Comparison of ENCODE assay signal across 27 cellular contexts in genomic region chr7:6487184-6487545, GRCh38.
"Had no signal": no experiment of that assay in that cellular context is flagged by ENCODE, and none has a peak within 500 bp of the region (broad histone marks: within the 10 kb centered on the region; RNA-seq: fewer than 3 reads in every experiment).

No MANE protein-coding gene starts in this region.

- H3K9me3 ChIP-seq: pancreas, right lobe of liver, suprapubic skin, testis, upper lobe of left lung, uterus had no signal

- H3K4me3 Mint-ChIP-seq: nephron progenitor cell; stimulated activated memory B cell treated with anti-CD40 and anti-IgM and Interleukin-4, amounts not matched to agents 10 μg/mL and 1 μg/mL and 100 μg/mL, for 72 hours; stimulated activated naive CD8-positive, alpha-beta T cell treated with anti-CD3 and anti-CD28 coated beads, Interleukin-15, amount 100 ng/mL, for 72 hours had no signal

- H3K27me3 Mint-ChIP-seq: naive B cell, progenitor cell of endocrine pancreas had no signal

- FAIRE-seq: pancreas, small intestine had no signal

- H3K27me3 ChIP-seq: neural progenitor cell, pancreas, right lobe of liver, sigmoid colon, suprapubic skin, testis, tibial artery, transverse colon, upper lobe of left lung, uterus had no signal

- H3K27ac ChIP-seq: neural progenitor cell, pancreas, psoas muscle, right lobe of liver, sigmoid colon, suprapubic skin, testis, tibial artery, transverse colon, upper lobe of left lung, uterus had no signal

- H3K9me3 Mint-ChIP-seq: naive thymus-derived CD8-positive, alpha-beta T cell; stimulated activated memory B cell treated with anti-CD40 and anti-IgM and Interleukin-4, amounts not matched to agents 10 μg/mL and 1 μg/mL and 100 μg/mL, for 72 hours; stimulated activated naive CD8-positive, alpha-beta T cell treated with anti-CD3 and anti-CD28 coated beads, Interleukin-15, amount 100 ng/mL, for 72 hours had no signal

- ATAC-seq: naive thymus-derived CD8-positive, alpha-beta T cell; pancreas; psoas muscle; right cardiac atrium; right lobe of liver; stimulated activated memory B cell treated with anti-CD40 and anti-IgM and Interleukin-4, amounts not matched to agents 10 μg/mL and 1 μg/mL and 100 μg/mL, for 72 hours; stimulated activated naive CD8-positive, alpha-beta T cell treated with anti-CD3 and anti-CD28 coated beads, Interleukin-15, amount 100 ng/mL, for 72 hours; stimulated activated naive CD8-positive, alpha-beta T cell treated with anti-CD3 and anti-CD28 coated beads, Interleukin-15, Interleukin-2, amounts not matched to agents 100 U/mL and 50 U/mL, for 24 hours had no signal

- DNase-seq: naive B cell; naive thymus-derived CD8-positive, alpha-beta T cell; nephron progenitor cell; occipital lobe; pancreas; psoas muscle; right cardiac atrium; right lobe of liver; sigmoid colon; small intestine; stimulated activated CD4-positive, alpha-beta T cell treated with anti-CD3 and anti-CD28 coated beads, Interleukin-15, amount 100 ng/mL, for 24 hours; stimulated activated CD4-positive, alpha-beta T cell treated with anti-CD3 and anti-CD28 coated beads, Interleukin-4, amount 100 ng/mL, for 1 hour; stimulated activated CD4-positive, alpha-beta T cell treated with anti-CD3 and anti-CD28 coated beads, Interleukin-4, amount 100 ng/mL, for 4 hours; stimulated activated CD8-positive, alpha-beta memory T cell treated with anti-CD3 and anti-CD28 coated beads, Interleukin-4, amount 100 ng/mL, for 48 hours; stimulated activated naive CD4-positive, alpha-beta T cell; stimulated activated naive CD8-positive, alpha-beta T cell treated with anti-CD3 and anti-CD28 coated beads, Interleukin-15, amount 100 ng/mL, for 72 hours; stimulated activated naive CD8-positive, alpha-beta T cell treated with anti-CD3 and anti-CD28 coated beads, Interleukin-15, Interleukin-2, amounts not matched to agents 100 U/mL and 50 U/mL, for 24 hours; substantia nigra; testis; tibial artery; transverse colon; uterus had no signal

- H3K27ac Mint-ChIP-seq: naive B cell; nephron progenitor cell; neural progenitor cell; progenitor cell of endocrine pancreas; stimulated activated memory B cell treated with anti-CD40 and anti-IgM and Interleukin-4, amounts not matched to agents 10 μg/mL and 1 μg/mL and 100 μg/mL, for 72 hours had no signal

- H3K36me3 Mint-ChIP-seq: naive B cell; naive thymus-derived CD8-positive, alpha-beta T cell; stimulated activated memory B cell treated with anti-CD40 and anti-IgM and Interleukin-4, amounts not matched to agents 10 μg/mL and 1 μg/mL and 100 μg/mL, for 72 hours had no signal
